7 cellular contexts compared by ENCODE assay signal in the genomic region with DNA sequence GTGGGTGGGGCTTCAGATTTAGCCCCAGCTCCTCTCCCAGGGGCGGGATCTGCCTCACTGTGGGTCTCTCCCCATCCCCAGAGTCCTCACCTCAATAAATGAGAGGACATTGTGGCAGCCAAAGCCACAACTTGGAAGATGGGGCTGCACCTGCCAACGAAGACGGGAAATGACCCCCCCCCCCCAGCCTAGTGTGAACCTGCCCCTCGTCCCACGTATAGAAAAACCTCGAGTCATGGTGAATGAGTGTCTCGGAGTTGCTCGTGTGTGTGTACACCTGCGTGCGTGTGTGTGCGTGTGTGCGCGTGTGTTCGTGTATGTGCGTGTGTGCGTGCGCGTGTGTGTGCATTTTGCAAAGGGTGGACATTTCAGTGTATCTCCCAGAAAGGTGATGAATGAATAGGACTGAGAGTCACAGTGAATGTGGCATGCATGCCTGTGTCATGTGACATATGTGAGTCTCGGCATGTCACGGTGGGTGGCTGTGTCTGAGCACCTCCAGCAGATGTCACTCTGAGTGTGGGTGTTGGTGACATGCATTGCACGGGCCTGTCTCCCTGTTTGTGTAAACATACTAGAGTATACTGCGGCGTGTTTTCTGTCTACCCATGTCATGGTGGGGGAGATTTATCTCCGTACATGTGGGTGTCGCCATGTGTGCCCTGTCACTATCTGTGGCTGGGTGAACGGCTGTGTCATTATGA. TPM values are rescaled to one million over a fixed set of nuclear protein-coding genes. Genes with fewer than 3 reads are reported as not detected.
A peak's percentile ranks its signal among the peaks of the same experiment; 100 is the strongest.
DNase-seq lines count a peak whose midpoint lies in the region; ATAC-seq and TF ChIP-seq lines count a peak whose summit lies in the region.

No MANE protein-coding gene starts in this region.

- TF ChIP-seq POLR2A in right lobe of liver (IDR thresholded peaks at IDR 0.05) (no peak), testis (IDR thresholded peaks at IDR 0.05) (no peak)

- DNase-seq in NCI-H524 treated with DMSO at 0.1 percent for 48 hours (lab: John Stamatoyannopoulos, UW) (peak; percentile 28), right lobe of liver (peak in 1 of 3 donors; percentile 52), testis (peak; percentile 33)
- peak; percentile 65 for DNase-seq in activated CD8-positive, alpha-beta memory T cell treated with anti-CD3 and anti-CD28 coated beads, Interleukin-2, amount 50 U/mL, for 4 hours

- peaks cover 0 to 7% (median 0%) of the 10 kb centered on the region in 4 donors for H3K36me3 ChIP-seq in right lobe of liver
- H3K36me3 ChIP-seq in testis (ENCODE audit: low read depth, missing control alignments): no peaks in the 10 kb centered on the region

- H3K4me3 ChIP-seq in right lobe of liver: no peak overlapping the region
- H3K4me3 ChIP-seq in testis: no peak overlapping the region

- H3K27ac ChIP-seq in right lobe of liver: no peak overlapping the region
- H3K27ac ChIP-seq in testis: no peak overlapping the region

- intact Hi-C loops in right lobe of liver (cut with DNase I) (loop anchor here (5.0 kb wide), 2 partner anchors 107 to 112 kb away; no protein-coding TSS in a partner anchor), testis (cut with DNase I; ENCODE audit: low total_unique reads) (loop anchor here (10.0 kb wide), 1 partner anchor 114 kb away; no protein-coding TSS in a partner anchor)

- H3K9me3 ChIP-seq in right lobe of liver (no peaks in the 10 kb centered on the region), testis (no peaks in the 10 kb centered on the region)

- ATAC-seq in GM18861 (IDR thresholded peaks at IDR 0.05; ENCODE audit: unreplicated experiment) (peak; percentile 41), right lobe of liver (peak; percentile 24 to 47 (median 41)), GM18870 (IDR thresholded peaks at IDR 0.05; ENCODE audit: unreplicated experiment) (no peak), HG03097 (IDR thresholded peaks at IDR 0.05; ENCODE audit: low FRiP score, unreplicated experiment) (no peak)

- H3K4me1 ChIP-seq in right lobe of liver: peaks cover 0 to 10% (median 4%) of the 10 kb centered on the region in 4 donors
- H3K4me1 ChIP-seq in testis: peaks cover 11% of the 10 kb centered on the region

- H3K27me3 ChIP-seq in right lobe of liver: no peaks in the 10 kb centered on the region
- no peaks in the 10 kb centered on the region for H3K27me3 ChIP-seq in testis

- TF ChIP-seq CTCF in right lobe of liver (IDR thresholded peaks at IDR 0.05) (peak in 3 of 4 donors; percentile 21 to 32 (median 29)), testis (IDR thresholded peaks at IDR 0.05) (no peak)

- 40% methylated on average over 25 of the region's 26 CpGs for WGBS in right lobe of liver (ENCODE audit: insufficient coverage, low coverage, low lambda C conversion rate, missing lambda C conversion rate)
- WGBS in testis, 2 donors: 44 to 49% methylated on average over 20 to 26 of the region's 26 CpGs

RNA-seq across cellular contexts. Expression of a gene that starts 1.5 kb away (rescaled TPM):
- total RNA-seq in right lobe of liver: 10 to 100 TPM; 41.7 to 66.5 (median 52.0) TPM
- 100 to 1,000 TPM; 194 to 226 TPM for total RNA-seq in testis
- 214 TPM for polyA plus RNA-seq in testis (ENCODE audit: insufficient read depth, low read depth, low replicate concordance)

RNA-seq across cellular contexts. Expression of a gene that starts 2.3 kb away (rescaled TPM):
- total RNA-seq in right lobe of liver: under 1 TPM; 0.11 to 0.86 (median 0.34) TPM
- total RNA-seq in testis: not detected
- not detected for polyA plus RNA-seq in testis (ENCODE audit: insufficient read depth, low read depth, low replicate concordance)

RNA-seq across cellular contexts. Expression of a gene that starts 10.3 kb away (rescaled TPM):
- 1 to 10 TPM in 1 of 6 experiments, under 1 TPM in 1, not detected in 4; 0.63 to 2.4 TPM for total RNA-seq in right lobe of liver
- not detected for total RNA-seq in testis
- polyA plus RNA-seq in testis (ENCODE audit: insufficient read depth, low read depth, low replicate concordance): 1.9 TPM

RNA-seq across cellular contexts. Expression of a gene that starts 22.8 kb away (rescaled TPM):
- total RNA-seq in right lobe of liver (under 1 TPM in 2 of 6 experiments, not detected in 4; 0.18 to 0.29 TPM), testis (under 1 TPM; 0.79 to 0.87 TPM)
- polyA plus RNA-seq in testis (ENCODE audit: insufficient read depth, low read depth, low replicate concordance): 1.1 TPM

RNA-seq across cellular contexts. Expression of a gene that starts 42.3 kb away (rescaled TPM):
- 10 to 100 TPM; 27.5 to 45.7 (median 39.1) TPM for total RNA-seq in right lobe of liver
- 100 to 1,000 TPM; 155 to 156 TPM for total RNA-seq in testis
- polyA plus RNA-seq in testis (ENCODE audit: insufficient read depth, low read depth, low replicate concordance): 135 TPM

Comparison
In these comparisons a context has a peak if more than half of its experiments do, and no peak if none do; other contexts are left out.
1. ATAC-seq: peak in GM18861 (single experiment) and right lobe of liver (4 of 4); none in GM18870 (single experiment) and HG03097 (single experiment).
2. CTCF ChIP-seq: peak in right lobe of liver (3 of 4); none in testis (0 of 3).